In the genomic region with DNA sequence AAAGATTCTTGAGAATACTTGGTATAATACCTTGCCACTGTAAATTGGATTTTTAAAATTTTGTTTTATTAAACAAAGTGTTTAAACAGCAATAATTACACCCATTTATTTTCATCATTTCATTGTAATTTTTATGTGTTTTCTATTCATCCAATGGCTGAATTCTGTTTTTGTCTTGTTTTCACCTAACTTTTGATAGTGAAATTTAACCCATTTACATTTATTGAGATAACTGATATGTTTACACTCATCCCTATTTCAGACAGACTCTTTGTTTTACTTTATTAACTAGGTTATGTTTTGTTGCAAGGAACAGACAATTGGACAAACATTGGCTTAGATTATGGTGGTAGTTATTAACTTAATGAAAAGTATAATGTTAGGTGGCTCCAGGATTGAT, we compare ENCODE assay signal across 11 cellular contexts.
"Had no signal": no experiment of that assay in that cellular context is flagged by ENCODE, and none has a peak within 500 bp of the region (broad histone marks: within the 10 kb centered on the region; RNA-seq: fewer than 3 reads in every experiment).

No MANE protein-coding gene starts in this region.

- DNase-seq: GM23248, GOT3, H7, H9, HCEC 1CT, HFFc6 had no signal

- H3K4me2 ChIP-seq: GM23338 had no signal

- H3K36me3 ChIP-seq: HAP-1 had no signal

- H3K27ac ChIP-seq: GM23248 had no signal

- FAIRE-seq: H1, H54 had no signal

- H3K4me3 ChIP-seq: GM23248, GM23338, HAP-1 had no signal

- H3K9me3 ChIP-seq: HAP-1 had no signal

- ATAC-seq: GM23338, HCT116 had no signal

- H3K9ac ChIP-seq: GM23248 had no signal

- H3K4me1 ChIP-seq: HAP-1 had no signal

- H2AFZ ChIP-seq: GM23248, GM23338 had no signal
